ENCODE assay signal across 1 cellular context in genomic region chr12:89552376-89552775, GRCh38.
TF ChIP-seq lines count a peak whose summit lies in the region.

No MANE protein-coding gene starts in this region.

TF ChIP-seq in IMR-90, 13 proteins besides CTCF, POLR2A, EP300 and RAD21 (continued from another document):
- no peak for TF ChIP-seq USF2 (IDR thresholded peaks at IDR 0.05; ENCODE audit: low read depth, low read length)
- TF ChIP-seq NFE2L2 (IDR thresholded peaks at IDR 0.05; ENCODE audit: low read depth, low read length): no peak
- TF ChIP-seq ELK1 (IDR thresholded peaks at IDR 0.05; ENCODE audit: borderline replicate concordance, low read depth, low read length): no peak
- TF ChIP-seq FOS (IDR thresholded peaks at IDR 0.05; ENCODE audit: low read depth, low read length): no peak
